In the genomic region with DNA sequence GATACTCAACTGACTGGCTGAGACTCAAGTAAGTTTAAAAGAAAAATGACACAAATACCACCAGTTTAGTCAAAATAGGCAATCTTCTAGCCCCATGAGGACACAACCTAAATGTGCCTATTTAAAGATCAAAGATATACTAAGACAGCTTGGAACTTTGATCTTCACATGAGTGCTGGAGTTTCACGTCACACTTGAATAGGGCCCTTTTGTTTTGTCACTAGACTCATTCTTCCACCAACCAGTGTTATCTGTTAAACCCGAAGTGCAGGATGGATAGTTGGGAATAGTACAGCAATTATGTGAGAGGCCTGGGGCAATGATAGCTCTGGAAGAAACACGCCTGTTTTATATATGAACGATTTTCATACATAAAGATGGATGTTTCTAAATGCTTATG, we compare ENCODE assay signal across 17 cellular contexts.
"Had no signal": no experiment of that assay in that cellular context is flagged by ENCODE, and none has a peak within 500 bp of the region (broad histone marks: within the 10 kb centered on the region; RNA-seq: fewer than 3 reads in every experiment).

No MANE protein-coding gene starts in this region.

- H3K4me3 Mint-ChIP-seq: immature natural killer cell; natural killer cell; stimulated activated naive CD8-positive, alpha-beta T cell treated with anti-CD3 and anti-CD28 coated beads, Interleukin-15, amount 100 ng/mL, for 72 hours had no signal

- H3K4me3 ChIP-seq: adrenal gland, esophagus muscularis mucosa, psoas muscle, skin epidermis, suprapubic skin had no signal

- H3K27me3 ChIP-seq: adrenal gland, esophagus muscularis mucosa, suprapubic skin had no signal

- H3K27ac Mint-ChIP-seq: activated naive CD4-positive, alpha-beta T cell treated with anti-CD3 and anti-CD28 coated beads, Interleukin-2, amount 50 U/mL, for 72 hours; immature natural killer cell; natural killer cell; stimulated activated naive CD8-positive, alpha-beta T cell treated with anti-CD3 and anti-CD28 coated beads, Interleukin-15, amount 100 ng/mL, for 72 hours had no signal

- H3K4me1 ChIP-seq: adrenal gland, esophagus muscularis mucosa, psoas muscle, suprapubic skin had no signal

- H3K36me3 ChIP-seq: adrenal gland, esophagus muscularis mucosa, suprapubic skin had no signal

- H3K36me3 Mint-ChIP-seq: activated naive CD4-positive, alpha-beta T cell treated with anti-CD3 and anti-CD28 coated beads, Interleukin-2, amount 50 U/mL, for 72 hours; immature natural killer cell; natural killer cell had no signal

- DNase-seq: activated CD4-positive, alpha-beta T cell treated with anti-CD3 and anti-CD28 coated beads, Interleukin-2, amount 50 U/mL, for 4 hours; activated gamma-delta T cell treated with Interleukin-2 at 50 U/mL for 16 hours; adrenal gland; cerebellar nuclear complex; effector CD8-positive, alpha-beta T cell; immature natural killer cell; mesendoderm; natural killer cell; psoas muscle; right cardiac atrium; stimulated activated CD4-positive, alpha-beta T cell treated with anti-CD3 and anti-CD28 coated beads, Interleukin-15, amount 100 ng/mL, for 24 hours; stimulated activated CD4-positive, alpha-beta T cell treated with anti-CD3 and anti-CD28 coated beads, Interleukin-2, amount 100 ng/mL, for 48 hours; stimulated activated naive CD8-positive, alpha-beta T cell treated with anti-CD3 and anti-CD28 coated beads, Interleukin-15, amount 100 ng/mL, for 72 hours had no signal

- H3K27ac ChIP-seq: adrenal gland, esophagus muscularis mucosa, psoas muscle, skin epidermis, suprapubic skin had no signal

- H3K9me3 ChIP-seq: adrenal gland, esophagus muscularis mucosa, psoas muscle, suprapubic skin had no signal

- H3K27me3 Mint-ChIP-seq: stimulated activated naive CD8-positive, alpha-beta T cell treated with anti-CD3 and anti-CD28 coated beads, Interleukin-15, amount 100 ng/mL, for 72 hours had no signal

- H3K4me1 Mint-ChIP-seq: immature natural killer cell; natural killer cell; stimulated activated naive CD8-positive, alpha-beta T cell treated with anti-CD3 and anti-CD28 coated beads, Interleukin-15, amount 100 ng/mL, for 72 hours had no signal
